1 cellular context compared by ENCODE assay signal in the genomic region with DNA sequence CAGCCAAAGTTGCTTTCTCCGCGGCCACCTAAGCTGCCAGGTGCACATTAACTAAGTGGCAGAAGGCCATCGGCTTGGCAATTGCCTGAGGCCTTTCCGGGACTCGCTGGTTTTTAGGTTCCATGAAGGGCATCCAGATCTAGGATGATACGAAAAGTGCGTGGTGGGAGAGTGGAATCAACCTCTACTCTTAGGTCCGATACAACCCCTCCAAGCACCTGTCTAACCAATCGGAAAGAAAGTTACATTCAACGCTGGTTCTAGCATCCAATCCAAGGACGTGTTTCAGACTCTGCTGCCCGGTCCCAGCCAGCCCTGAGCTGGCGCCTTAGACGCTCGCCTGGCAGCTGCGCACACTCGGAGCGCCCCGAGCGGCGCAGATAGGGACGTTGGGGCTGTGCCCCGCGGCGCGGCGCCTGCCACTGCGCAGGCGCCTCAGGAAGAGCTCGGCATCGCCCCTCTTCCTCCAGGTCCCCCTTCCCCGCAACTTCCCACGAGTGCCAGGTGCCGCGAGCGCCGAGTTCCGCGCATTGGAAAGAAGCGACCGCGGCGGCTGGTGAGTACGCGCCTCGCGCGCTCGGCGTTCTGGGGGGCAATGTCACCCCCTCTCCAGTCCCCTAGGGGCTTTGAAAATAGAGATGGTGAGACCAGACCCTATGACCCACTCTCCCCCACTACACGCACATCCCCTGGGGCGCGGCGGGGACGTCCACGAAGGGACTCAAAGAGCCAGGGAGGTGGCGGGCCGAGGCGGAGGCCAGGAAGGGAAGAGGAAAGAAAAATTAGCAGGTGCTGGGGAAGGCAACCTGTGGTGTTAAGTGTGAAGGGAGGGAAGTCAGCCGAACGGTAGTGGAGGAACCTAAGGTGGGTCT.
TF ChIP-seq lines count a peak whose summit lies in the region.

A gene with protein sequence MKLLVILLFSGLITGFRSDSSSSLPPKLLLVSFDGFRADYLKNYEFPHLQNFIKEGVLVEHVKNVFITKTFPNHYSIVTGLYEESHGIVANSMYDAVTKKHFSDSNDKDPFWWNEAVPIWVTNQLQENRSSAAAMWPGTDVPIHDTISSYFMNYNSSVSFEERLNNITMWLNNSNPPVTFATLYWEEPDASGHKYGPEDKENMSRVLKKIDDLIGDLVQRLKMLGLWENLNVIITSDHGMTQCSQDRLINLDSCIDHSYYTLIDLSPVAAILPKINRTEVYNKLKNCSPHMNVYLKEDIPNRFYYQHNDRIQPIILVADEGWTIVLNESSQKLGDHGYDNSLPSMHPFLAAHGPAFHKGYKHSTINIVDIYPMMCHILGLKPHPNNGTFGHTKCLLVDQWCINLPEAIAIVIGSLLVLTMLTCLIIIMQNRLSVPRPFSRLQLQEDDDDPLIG (plus strand): TSS at position 356 of the 872 bp plus-strand sequence. CDS start 9,595 bp downstream, outside the sequence.

TF ChIP-seq in WTC11, 78 proteins besides CTCF, POLR2A, EP300 and RAD21 (continued from another document):
- TF ChIP-seq MYBL2 (CRISPR knock-in tag; IDR thresholded peaks at IDR 0.05) (0 out of 2 replicates have a peak, but pooled peaks have one; percentile 32), ATF3 (CRISPR knock-in tag; conservative IDR thresholded peaks at IDR 0.05) (no peak), TCF7 (CRISPR knock-in tag; IDR thresholded peaks at IDR 0.05; ENCODE audit: low read depth) (no peak), GABPB1 (CRISPR knock-in tag; IDR thresholded peaks at IDR 0.05) (no peak), ZNF423 (CRISPR knock-in tag; IDR thresholded peaks at IDR 0.05) (no peak), CREB1 (CRISPR knock-in tag; IDR thresholded peaks at IDR 0.05) (no peak), SMAD3 (CRISPR knock-in tag; IDR thresholded peaks at IDR 0.05; ENCODE audit: borderline replicate concordance) (0 out of 2 replicates have a peak, but pooled peaks have one; percentile 31), OVOL2 (CRISPR knock-in tag; IDR thresholded peaks at IDR 0.05; ENCODE audit: borderline replicate concordance) (no peak)
